ENCODE assay signal across 8 cellular contexts in the genomic region with DNA sequence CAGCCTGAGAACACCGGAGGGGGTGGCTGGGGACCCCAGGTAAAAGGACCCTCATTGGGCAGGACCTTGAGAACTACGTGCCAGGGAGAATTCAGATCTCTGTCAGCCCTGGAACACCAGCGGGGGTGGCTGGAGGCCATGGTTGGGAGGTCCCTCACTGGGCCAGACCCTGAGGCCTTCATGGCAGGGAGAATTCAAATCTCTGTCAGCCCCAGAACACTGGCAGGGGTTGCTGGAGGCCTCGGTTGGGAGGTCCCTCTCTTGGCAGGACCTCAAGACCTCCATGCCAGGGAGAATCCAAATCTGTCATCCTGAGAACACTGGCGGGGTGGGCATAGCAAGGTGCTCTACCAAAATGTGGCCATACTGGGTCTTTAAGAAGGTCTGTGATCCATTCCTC.
DNase-seq lines count a peak whose midpoint lies in the region; ATAC-seq and TF ChIP-seq lines count a peak whose summit lies in the region.
"Not testable (repeated sequence)": the region's sequence is repeated elsewhere in the genome, so short reads cannot be mapped to it uniquely, and the experiment has no call there.

No MANE protein-coding gene starts in this region.

- H3K4me2 ChIP-seq in DND-41 (ENCODE audit: insufficient read depth, low read length): not testable (repeated sequence)

- DNase-seq in DND-41 (peak; percentile 4), T-helper 1 cell (peak in 3 of 5 donors; percentile 1 to 7 (median 6)), astrocyte of the spinal cord (ENCODE audit: low read depth, low spot score) (peak; percentile 0), fibroblast of villous mesenchyme (ENCODE audit: low read depth) (peak; percentile 0), left lung (peak; percentile 28 to 70), posterior vena cava (ENCODE audit: low spot score) (peak; percentile 80), thyroid gland (peak; percentile 1 to 3)
- DNase-seq in activated T-cell treated with anti-CD3 and anti-CD28 coated beads, Interleukin-2, amount 50 U/mL, for 24 hours: peak; percentile 30

- H3K27ac Mint-ChIP-seq in activated T-cell treated with anti-CD3 and anti-CD28 coated beads, Interleukin-2, amount 50 U/mL, for 24 hours: not testable (repeated sequence)

- not testable (repeated sequence) for H2AFZ ChIP-seq in DND-41 (ENCODE audit: low read depth, low read length)

- not testable (repeated sequence) for H3K9me3 ChIP-seq in DND-41 (ENCODE audit: insufficient read depth, low read length, severe bottlenecking); left lung; thyroid gland

- H3K27me3 ChIP-seq in DND-41 (ENCODE audit: insufficient read depth, low read length, poor library complexity); left lung; thyroid gland: not testable (repeated sequence)

- not testable (repeated sequence) for H3K4me3 Mint-ChIP-seq in activated T-cell treated with anti-CD3 and anti-CD28 coated beads, Interleukin-2, amount 50 U/mL, for 24 hours

- intact Hi-C loops in left lung (cut with DNase I); posterior vena cava (cut with DNase I); thyroid gland (cut with DNase I): not testable (repeated sequence)

- not testable (repeated sequence) for H3K9me3 Mint-ChIP-seq in activated T-cell treated with anti-CD3 and anti-CD28 coated beads, Interleukin-2, amount 50 U/mL, for 24 hours

- in situ Hi-C loops in astrocyte of the spinal cord (cut with HindIII; ENCODE audit: low sequenced_read_pairs): not testable (repeated sequence)

- H3K79me2 ChIP-seq in DND-41 (ENCODE audit: insufficient read depth, low read length): not testable (repeated sequence)

- not testable (repeated sequence) for TF ChIP-seq POLR2A in thyroid gland (IDR thresholded peaks at IDR 0.05)

- H3K27me3 Mint-ChIP-seq in activated T-cell treated with anti-CD3 and anti-CD28 coated beads, Interleukin-2, amount 50 U/mL, for 24 hours: not testable (repeated sequence)

- not testable (repeated sequence) for TF ChIP-seq CTCF in DND-41 (IDR thresholded peaks at IDR 0.05; ENCODE audit: borderline replicate concordance, extremely low read depth, low read length, poor library complexity, severe bottlenecking); astrocyte of the spinal cord (IDR thresholded peaks at IDR 0.05; ENCODE audit: low read depth, low read length); fibroblast of villous mesenchyme (IDR thresholded peaks at IDR 0.05; ENCODE audit: insufficient read depth, low read depth, low read length); left lung (IDR thresholded peaks at IDR 0.05); thyroid gland (IDR thresholded peaks at IDR 0.05)

- ATAC-seq in DND-41 (ENCODE audit: insufficient read depth, low read depth): peak; percentile 35; the same call in 1 of the 3 replicates
- ATAC-seq in left lung: not testable (repeated sequence)

- 94 to 96% methylated on average over 3 to 4 of the region's 5 CpGs for WGBS in thyroid gland, 2 donors

- H3K4me1 Mint-ChIP-seq in activated T-cell treated with anti-CD3 and anti-CD28 coated beads, Interleukin-2, amount 50 U/mL, for 24 hours (ENCODE audit: low read depth): not testable (repeated sequence)

- not testable (repeated sequence) for H3K4me1 ChIP-seq in DND-41 (ENCODE audit: insufficient read depth, low read length); left lung; thyroid gland

- not testable (repeated sequence) for H4K20me1 ChIP-seq in DND-41 (ENCODE audit: insufficient read depth, low read length)

- not testable (repeated sequence) for H3K9ac ChIP-seq in DND-41 (ENCODE audit: low read depth, low read length)

- not testable (repeated sequence) for H3K36me3 Mint-ChIP-seq in activated T-cell treated with anti-CD3 and anti-CD28 coated beads, Interleukin-2, amount 50 U/mL, for 24 hours (ENCODE audit: low read depth)

- H3K36me3 ChIP-seq in DND-41 (ENCODE audit: insufficient read depth, low read length); left lung; thyroid gland: not testable (repeated sequence)

- H3K4me3 ChIP-seq in DND-41 (ENCODE audit: low read depth in 1 of 2, low read length in 2 of 2); astrocyte of the spinal cord (ENCODE audit: low read depth, low read length); fibroblast of villous mesenchyme (ENCODE audit: low read depth, low read length); left lung; thyroid gland (replicated peaks in 1 of 3): not testable (repeated sequence)

- H3K27ac ChIP-seq in DND-41 (ENCODE audit: low read length); left lung; thyroid gland: not testable (repeated sequence)

Comparison
In these comparisons a context has a peak if more than half of its experiments do, and no peak if none do; other contexts are left out.
1. DNase-seq: peak in every context shown above with its lines; median percentile 80 in posterior vena cava; 49 in left lung; 30 in activated T-cell treated with anti-CD3 and anti-CD28 coated beads, Interleukin-2, amount 50 U/mL, for 24 hours; 6 in T-helper 1 cell; 4 in DND-41; 2 in thyroid gland; 0 in astrocyte of the spinal cord; 0 in fibroblast of villous mesenchyme.